ENCODE assay signal across 1 cellular context in the genomic region with DNA sequence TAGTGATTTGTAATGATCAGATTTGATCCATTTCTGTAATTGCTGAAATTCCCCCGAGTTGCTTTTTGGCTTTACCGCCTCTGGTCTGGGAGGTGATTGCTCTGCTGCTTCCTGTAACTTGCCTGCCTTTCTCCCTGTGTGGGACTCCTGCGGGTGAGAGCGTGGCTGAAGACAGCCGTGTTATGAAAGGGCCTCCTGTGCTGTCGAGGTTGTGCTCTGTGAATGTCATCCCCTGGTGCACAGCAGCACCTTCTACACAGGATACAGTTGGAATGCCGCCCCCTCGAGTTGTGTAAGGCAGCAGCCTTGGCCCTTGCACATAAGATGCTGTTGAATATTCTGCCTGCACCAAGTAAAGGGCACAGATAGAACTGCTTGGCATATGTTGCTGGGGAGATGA.
TF ChIP-seq lines count a peak whose summit lies in the region.

No MANE protein-coding gene starts in this region.

TF ChIP-seq in IMR-90, 13 proteins besides CTCF, POLR2A, EP300 and RAD21 (continued from another document):
- TF ChIP-seq NFE2L2 (IDR thresholded peaks at IDR 0.05; ENCODE audit: low read depth, low read length) (no peak), MAFK (IDR thresholded peaks at IDR 0.05; ENCODE audit: low read depth, low read length) (no peak), SMC3 (IDR thresholded peaks at IDR 0.05; ENCODE audit: low read depth, low read length) (no peak)
- TF ChIP-seq, protein P1, sequence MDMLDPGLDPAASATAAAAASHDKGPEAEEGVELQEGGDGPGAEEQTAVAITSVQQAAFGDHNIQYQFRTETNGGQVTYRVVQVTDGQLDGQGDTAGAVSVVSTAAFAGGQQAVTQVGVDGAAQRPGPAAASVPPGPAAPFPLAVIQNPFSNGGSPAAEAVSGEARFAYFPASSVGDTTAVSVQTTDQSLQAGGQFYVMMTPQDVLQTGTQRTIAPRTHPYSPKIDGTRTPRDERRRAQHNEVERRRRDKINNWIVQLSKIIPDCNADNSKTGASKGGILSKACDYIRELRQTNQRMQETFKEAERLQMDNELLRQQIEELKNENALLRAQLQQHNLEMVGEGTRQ (IDR thresholded peaks at IDR 0.05; ENCODE audit: low read depth, low read length) = no peak
